ENCODE assay signal across 1 cellular context in genomic region chr19:44925114-44925891, GRCh38.
TF ChIP-seq lines count a peak whose summit lies in the region.

No MANE protein-coding gene starts in this region.

TF ChIP-seq in HepG2, 621 proteins besides CTCF, POLR2A, EP300 and RAD21 (continued from another document and continues in another):
- TF ChIP-seq SUZ12 (IDR thresholded peaks at IDR 0.05; ENCODE audit: low read depth, low read length) = no peak
- peak; percentile 64; the same call in 1 of the 2 replicates for TF ChIP-seq FOXC1 (CRISPR knock-in tag; IDR thresholded peaks at IDR 0.05; ENCODE audit: borderline replicate concordance)
- no peak for TF ChIP-seq DDIT3 (CRISPR knock-in tag; IDR thresholded peaks at IDR 0.05)
- TF ChIP-seq DMAP1 (CRISPR knock-in tag; IDR thresholded peaks at IDR 0.05) = peak; percentile 97
- TF ChIP-seq SETDB1 (CRISPR knock-in tag; IDR thresholded peaks at IDR 0.05; ENCODE audit: borderline replicate concordance) = no peak
- TF ChIP-seq MAX (IDR thresholded peaks at IDR 0.05) = peak; percentile 98
- TF ChIP-seq MTF1 (CRISPR knock-in tag; IDR thresholded peaks at IDR 0.05) = no peak
- peak; percentile 82 for TF ChIP-seq MXD1 (CRISPR knock-in tag; IDR thresholded peaks at IDR 0.05)
- TF ChIP-seq ZNF232 (CRISPR knock-in tag; IDR thresholded peaks at IDR 0.05; ENCODE audit: borderline replicate concordance) = peak; percentile 83; the same call in 1 of the 2 replicates
- TF ChIP-seq NR2C2 (CRISPR knock-in tag; IDR thresholded peaks at IDR 0.05; ENCODE audit: borderline replicate concordance) = peak; percentile 91
- TF ChIP-seq ZNF331 (CRISPR knock-in tag; IDR thresholded peaks at IDR 0.05) = peak; percentile 97
- peak; percentile 98 for TF ChIP-seq RFXANK (CRISPR knock-in tag; IDR thresholded peaks at IDR 0.05)
- TF ChIP-seq NR2F2 (IDR thresholded peaks at IDR 0.05; ENCODE audit: borderline replicate concordance, low read depth) = peak; percentile 91; the same call in 1 of the 2 replicates
- TF ChIP-seq TSC22D2 (CRISPR knock-in tag; IDR thresholded peaks at IDR 0.05; ENCODE audit: borderline replicate concordance) = peak; percentile 58; the same call in 1 of the 2 replicates
- no peak for TF ChIP-seq WIZ (CRISPR knock-in tag; IDR thresholded peaks at IDR 0.05)
- 0 out of 2 replicates have a peak, but pooled peaks have one; percentile 4 for TF ChIP-seq ZNF460 (CRISPR knock-in tag; IDR thresholded peaks at IDR 0.05; ENCODE audit: borderline replicate concordance)
- TF ChIP-seq FOXA1 (IDR thresholded peaks at IDR 0.05) = no peak
- peak; percentile 77; the same call in 1 of the 2 replicates for TF ChIP-seq FOXA1 (CRISPR knock-in tag; IDR thresholded peaks at IDR 0.05)
- peak; percentile 87 for TF ChIP-seq HMG20B (CRISPR knock-in tag; conservative IDR thresholded peaks at IDR 0.05)
- peak; percentile 95 for TF ChIP-seq ZMYM3 (CRISPR knock-in tag; IDR thresholded peaks at IDR 0.05)
- peak; percentile 87 for TF ChIP-seq RFX5 (IDR thresholded peaks at IDR 0.05; ENCODE audit: low read depth, low read length)
- TF ChIP-seq TP53 (CRISPR knock-in tag; conservative IDR thresholded peaks at IDR 0.05) = peak; percentile 63; the same call in 1 of the 2 replicates
- no peak for TF ChIP-seq PAX8 (CRISPR knock-in tag; IDR thresholded peaks at IDR 0.05; ENCODE audit: borderline replicate concordance)
- peak; percentile 92 for TF ChIP-seq CREM (IDR thresholded peaks at IDR 0.05)
- TF ChIP-seq CREM (CRISPR knock-in tag; IDR thresholded peaks at IDR 0.05) = no peak
- no peak for TF ChIP-seq ZFP36L2 (CRISPR knock-in tag; IDR thresholded peaks at IDR 0.05)
- peak; percentile 72; the same call in 1 of the 2 replicates for TF ChIP-seq ZNF616 (CRISPR knock-in tag; IDR thresholded peaks at IDR 0.05; ENCODE audit: low read depth)
- peak; percentile 84; the same call in 1 of the 2 replicates for TF ChIP-seq ZNF766 (CRISPR knock-in tag; IDR thresholded peaks at IDR 0.05; ENCODE audit: borderline replicate concordance)
- TF ChIP-seq RFX3 (CRISPR knock-in tag; IDR thresholded peaks at IDR 0.05) = no peak
- TF ChIP-seq CERS6 (CRISPR knock-in tag; IDR thresholded peaks at IDR 0.05) = no peak
- peak; percentile 73; the same call in 1 of the 2 replicates for TF ChIP-seq ZNF782 (CRISPR knock-in tag; IDR thresholded peaks at IDR 0.05; ENCODE audit: borderline replicate concordance)
- TF ChIP-seq ARHGAP35 (CRISPR knock-in tag; IDR thresholded peaks at IDR 0.05; ENCODE audit: borderline replicate concordance) = peak; percentile 91
- peak; percentile 62; the same call in 1 of the 2 replicates for TF ChIP-seq GATA4 (IDR thresholded peaks at IDR 0.05; ENCODE audit: borderline replicate concordance, low read depth)
- TF ChIP-seq ETS1 (CRISPR knock-in tag; IDR thresholded peaks at IDR 0.05) = no peak
- no peak for TF ChIP-seq ARID2 (CRISPR knock-in tag; IDR thresholded peaks at IDR 0.05; ENCODE audit: borderline replicate concordance)
- no peak for TF ChIP-seq PRPF4 (IDR thresholded peaks at IDR 0.05; ENCODE audit: low read depth, low read length, poor library complexity, severe bottlenecking)
- TF ChIP-seq LCORL (IDR thresholded peaks at IDR 0.05) = peak; percentile 61; the same call in 1 of the 2 replicates
- peak; percentile 99 for TF ChIP-seq LCORL (CRISPR knock-in tag; IDR thresholded peaks at IDR 0.05)
- TF ChIP-seq ZFP1 (CRISPR knock-in tag; IDR thresholded peaks at IDR 0.05) = peak; percentile 92
- TF ChIP-seq KLF11 (CRISPR knock-in tag; IDR thresholded peaks at IDR 0.05) = 0 out of 2 replicates have a peak, but pooled peaks have one; percentile 40
- peak; percentile 89 for TF ChIP-seq ARNT2 (CRISPR knock-in tag; IDR thresholded peaks at IDR 0.05; ENCODE audit: low read depth)
- TF ChIP-seq ZNF230 (CRISPR knock-in tag; IDR thresholded peaks at IDR 0.05) = 0 out of 2 replicates have a peak, but pooled peaks have one; percentile 58
- no peak; the same call in 1 of the 2 replicates for TF ChIP-seq DR1 (CRISPR knock-in tag; IDR thresholded peaks at IDR 0.05)
- no peak; the same call in 1 of the 2 replicates for TF ChIP-seq ZNF101 (CRISPR knock-in tag; IDR thresholded peaks at IDR 0.05; ENCODE audit: borderline replicate concordance, low read depth)
- TF ChIP-seq MED1 (CRISPR knock-in tag; IDR thresholded peaks at IDR 0.05) = peak; percentile 99
- TF ChIP-seq MEF2D (CRISPR knock-in tag; IDR thresholded peaks at IDR 0.05) = peak; percentile 94
- 0 out of 2 replicates have a peak, but pooled peaks have one; percentile 66 for TF ChIP-seq ZNF446 (CRISPR knock-in tag; IDR thresholded peaks at IDR 0.05)
- TF ChIP-seq ZNF263 (CRISPR knock-in tag; IDR thresholded peaks at IDR 0.05) = peak; percentile 58; the same call in 1 of the 2 replicates
- no peak for TF ChIP-seq ADNP (CRISPR knock-in tag; IDR thresholded peaks at IDR 0.05)
- no peak for TF ChIP-seq KMT2A (CRISPR knock-in tag; IDR thresholded peaks at IDR 0.05)
- TF ChIP-seq ZNF235 (CRISPR knock-in tag; IDR thresholded peaks at IDR 0.05; ENCODE audit: borderline replicate concordance) = no peak
- peak; percentile 88 for TF ChIP-seq ATF2 (CRISPR knock-in tag; IDR thresholded peaks at IDR 0.05)
- no peak for TF ChIP-seq ZSCAN22 (CRISPR knock-in tag; IDR thresholded peaks at IDR 0.05)
- peak; percentile 78 for TF ChIP-seq ZNF280D (CRISPR knock-in tag; IDR thresholded peaks at IDR 0.05)
- peak; percentile 99 for TF ChIP-seq TARDBP (CRISPR knock-in tag; IDR thresholded peaks at IDR 0.05)
- peak; percentile 93 for TF ChIP-seq HMGXB3 (CRISPR knock-in tag; IDR thresholded peaks at IDR 0.05; ENCODE audit: borderline replicate concordance)
- peak; percentile 99 for TF ChIP-seq ZNF121 (CRISPR knock-in tag; IDR thresholded peaks at IDR 0.05)
- peak; percentile 67 for TF ChIP-seq TCF7 (IDR thresholded peaks at IDR 0.05; ENCODE audit: low read depth)
- TF ChIP-seq SNAPC5 (CRISPR knock-in tag; IDR thresholded peaks at IDR 0.05; ENCODE audit: borderline replicate concordance) = no peak
- TF ChIP-seq ZNF33B (CRISPR knock-in tag; IDR thresholded peaks at IDR 0.05) = 0 out of 2 replicates have a peak, but pooled peaks have one; percentile 69
- peak; percentile 53; the same call in 1 of the 2 replicates for TF ChIP-seq CHD4 (IDR thresholded peaks at IDR 0.05; ENCODE audit: borderline replicate concordance, low read length)
- no peak; the same call in 1 of the 2 replicates for TF ChIP-seq JDP2 (CRISPR knock-in tag; IDR thresholded peaks at IDR 0.05; ENCODE audit: borderline replicate concordance)
- TF ChIP-seq E2F5 (CRISPR knock-in tag; conservative IDR thresholded peaks at IDR 0.05) = no peak
- peak; percentile 86; the same call in 1 of the 2 replicates for TF ChIP-seq ZNF414 (CRISPR knock-in tag; IDR thresholded peaks at IDR 0.05)
